Comparison of ENCODE assay signal across 23 cellular contexts in genomic region chr6:47862731-47863130, GRCh38.
"Had no signal": no experiment of that assay in that cellular context is flagged by ENCODE, and none has a peak within 500 bp of the region (broad histone marks: within the 10 kb centered on the region; RNA-seq: fewer than 3 reads in every experiment).

No MANE protein-coding gene starts in this region.

- FAIRE-seq: endometrium, islet of Langerhans, kidney had no signal

- DNase-seq: colonic mucosa; cortex of kidney; effector CD8-positive, alpha-beta T cell; effector memory CD8-positive, alpha-beta T cell; endodermal cell; foreskin keratinocyte; gastrocnemius medialis; glutamatergic neuron; head of caudate nucleus; heart right ventricle; hippocampal formation; kidney; kidney glomerular epithelial cell; left colon; left ventricle myocardium inferior; lower lobe of right lung; mesenchymal stem cell; mucosa of descending colon; naive B cell; naive thymus-derived CD8-positive, alpha-beta T cell had no signal

- ATAC-seq: effector memory CD8-positive, alpha-beta T cell; foreskin keratinocyte; gastrocnemius medialis; heart right ventricle; left colon; left lobe of liver; lower lobe of right lung; mucosa of descending colon; naive thymus-derived CD8-positive, alpha-beta T cell had no signal
